In genomic region chr12:109586385-109587296, GRCh38 we compare ENCODE assay signal across 1 cellular context.
TF ChIP-seq lines count a peak whose summit lies in the region.

No MANE protein-coding gene starts in this region.

TF ChIP-seq in HepG2, 621 proteins besides CTCF, POLR2A, EP300 and RAD21 (continued from another document and continues in another):
- TF ChIP-seq ZNF407 (CRISPR knock-in tag; IDR thresholded peaks at IDR 0.05; ENCODE audit: not compliant biosample characterization) (no peak), ASH2L (IDR thresholded peaks at IDR 0.05; ENCODE audit: insufficient read length, low read depth, low read length) (peak; percentile 80), ZBTB33 (CRISPR knock-in tag; IDR thresholded peaks at IDR 0.05) (peak; percentile 98), IKZF4 (CRISPR knock-in tag; IDR thresholded peaks at IDR 0.05; ENCODE audit: borderline replicate concordance, low read depth, not compliant biosample characterization) (no peak), HMGXB4 (CRISPR knock-in tag; IDR thresholded peaks at IDR 0.05; ENCODE audit: borderline replicate concordance in 1 of 2, low read depth in 1 of 2) (no peak), FOSL2 (CRISPR knock-in tag; IDR thresholded peaks at IDR 0.05) (peak; percentile 88), SRSF1 (optimal IDR thresholded peaks at IDR 0.05; ENCODE audit: low read depth, low read length) (no peak), NR2F1 (CRISPR knock-in tag; IDR thresholded peaks at IDR 0.05) (peak in 1 of 2 experiments; percentile 69; a peak in 2 of 4 replicates), USF2 (IDR thresholded peaks at IDR 0.05; ENCODE audit: low read depth, low read length) (no peak), USF2 (CRISPR knock-in tag; IDR thresholded peaks at IDR 0.05; ENCODE audit: borderline replicate concordance) (no peak), IKZF1 (IDR thresholded peaks at IDR 0.05) (no peak), ISX (CRISPR knock-in tag; conservative IDR thresholded peaks at IDR 0.05) (no peak), GFI1 (CRISPR knock-in tag; IDR thresholded peaks at IDR 0.05; ENCODE audit: borderline replicate concordance) (no peak), ZBTB10 (CRISPR knock-in tag; IDR thresholded peaks at IDR 0.05; ENCODE audit: borderline replicate concordance) (peak; percentile 64; the same call in 1 of the 2 replicates), FLYWCH1 (CRISPR knock-in tag; IDR thresholded peaks at IDR 0.05) (no peak), ZNF331 (CRISPR knock-in tag; IDR thresholded peaks at IDR 0.05) (0 out of 2 replicates have a peak, but pooled peaks have one; percentile 16), ZNF678 (CRISPR knock-in tag; IDR thresholded peaks at IDR 0.05) (no peak), ZBTB2 (CRISPR knock-in tag; IDR thresholded peaks at IDR 0.05; ENCODE audit: low read depth) (no peak), SYNCRIP (IDR thresholded peaks at IDR 0.05; ENCODE audit: insufficient read depth, low read depth, low read length) (no peak)
- TF ChIP-seq, protein P1, sequence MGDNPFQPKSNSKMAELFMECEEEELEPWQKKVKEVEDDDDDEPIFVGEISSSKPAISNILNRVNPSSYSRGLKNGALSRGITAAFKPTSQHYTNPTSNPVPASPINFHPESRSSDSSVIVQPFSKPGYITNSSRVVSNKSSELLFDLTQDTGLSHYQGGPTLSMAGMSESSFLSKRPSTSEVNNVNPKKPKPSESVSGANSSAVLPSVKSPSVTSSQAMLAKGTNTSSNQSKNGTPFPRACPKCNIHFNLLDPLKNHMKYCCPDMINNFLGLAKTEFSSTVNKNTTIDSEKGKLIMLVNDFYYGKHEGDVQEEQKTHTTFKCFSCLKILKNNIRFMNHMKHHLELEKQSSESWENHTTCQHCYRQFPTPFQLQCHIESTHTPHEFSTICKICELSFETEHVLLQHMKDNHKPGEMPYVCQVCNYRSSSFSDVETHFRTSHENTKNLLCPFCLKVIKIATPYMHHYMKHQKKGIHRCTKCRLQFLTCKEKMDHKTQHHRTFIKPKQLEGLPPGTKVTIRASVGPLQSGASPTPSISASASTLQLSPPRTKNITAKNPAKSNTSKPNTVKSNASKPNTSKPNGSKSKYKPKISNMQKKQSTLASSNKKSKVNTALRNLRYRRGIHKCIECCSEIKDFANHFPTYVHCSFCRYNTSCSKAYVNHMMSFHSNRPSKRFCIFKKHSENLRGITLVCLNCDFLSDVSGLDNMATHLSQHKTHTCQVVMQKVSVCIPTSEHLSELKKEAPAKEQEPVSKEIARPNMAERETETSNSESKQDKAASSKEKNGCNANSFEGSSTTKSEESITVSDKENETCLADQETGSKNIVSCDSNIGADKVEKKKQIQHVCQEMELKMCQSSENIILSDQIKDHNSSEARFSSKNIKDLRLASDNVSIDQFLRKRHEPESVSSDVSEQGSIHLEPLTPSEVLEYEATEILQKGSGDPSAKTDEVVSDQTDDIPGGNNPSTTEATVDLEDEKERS (CRISPR knock-in tag; IDR thresholded peaks at IDR 0.05) = no peak
- TF ChIP-seq, protein P2, sequence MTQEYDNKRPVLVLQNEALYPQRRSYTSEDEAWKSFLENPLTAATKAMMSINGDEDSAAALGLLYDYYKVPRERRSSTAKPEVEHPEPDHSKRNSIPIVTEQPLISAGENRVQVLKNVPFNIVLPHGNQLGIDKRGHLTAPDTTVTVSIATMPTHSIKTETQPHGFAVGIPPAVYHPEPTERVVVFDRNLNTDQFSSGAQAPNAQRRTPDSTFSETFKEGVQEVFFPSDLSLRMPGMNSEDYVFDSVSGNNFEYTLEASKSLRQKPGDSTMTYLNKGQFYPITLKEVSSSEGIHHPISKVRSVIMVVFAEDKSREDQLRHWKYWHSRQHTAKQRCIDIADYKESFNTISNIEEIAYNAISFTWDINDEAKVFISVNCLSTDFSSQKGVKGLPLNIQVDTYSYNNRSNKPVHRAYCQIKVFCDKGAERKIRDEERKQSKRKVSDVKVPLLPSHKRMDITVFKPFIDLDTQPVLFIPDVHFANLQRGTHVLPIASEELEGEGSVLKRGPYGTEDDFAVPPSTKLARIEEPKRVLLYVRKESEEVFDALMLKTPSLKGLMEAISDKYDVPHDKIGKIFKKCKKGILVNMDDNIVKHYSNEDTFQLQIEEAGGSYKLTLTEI (CRISPR knock-in tag; conservative IDR thresholded peaks at IDR 0.05) = no peak
- TF ChIP-seq, protein P3, sequence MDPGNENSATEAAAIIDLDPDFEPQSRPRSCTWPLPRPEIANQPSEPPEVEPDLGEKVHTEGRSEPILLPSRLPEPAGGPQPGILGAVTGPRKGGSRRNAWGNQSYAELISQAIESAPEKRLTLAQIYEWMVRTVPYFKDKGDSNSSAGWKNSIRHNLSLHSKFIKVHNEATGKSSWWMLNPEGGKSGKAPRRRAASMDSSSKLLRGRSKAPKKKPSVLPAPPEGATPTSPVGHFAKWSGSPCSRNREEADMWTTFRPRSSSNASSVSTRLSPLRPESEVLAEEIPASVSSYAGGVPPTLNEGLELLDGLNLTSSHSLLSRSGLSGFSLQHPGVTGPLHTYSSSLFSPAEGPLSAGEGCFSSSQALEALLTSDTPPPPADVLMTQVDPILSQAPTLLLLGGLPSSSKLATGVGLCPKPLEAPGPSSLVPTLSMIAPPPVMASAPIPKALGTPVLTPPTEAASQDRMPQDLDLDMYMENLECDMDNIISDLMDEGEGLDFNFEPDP (CRISPR knock-in tag; conservative IDR thresholded peaks at IDR 0.05) = no peak
